In genomic region chr10:45561952-45562351, GRCh38 we compare ENCODE assay signal across 15 cellular contexts.
DNase-seq lines count a peak whose midpoint lies in the region; ATAC-seq, FAIRE-seq and TF ChIP-seq lines count a peak whose summit lies in the region.
"Had no signal": no experiment of that assay in that cellular context is flagged by ENCODE, and none has a peak within 500 bp of the region (broad histone marks: within the 10 kb centered on the region; RNA-seq: fewer than 3 reads in every experiment).

No MANE protein-coding gene starts in this region.

- TF ChIP-seq EP300 in GM12878 (IDR thresholded peaks at IDR 0.05; ENCODE audit: borderline replicate concordance in 1 of 2, control insufficient read depth in 1 of 2, low read depth in 2 of 2, low read length in 2 of 2), result no peak

- TF ChIP-seq RAD21 in GM12878 (IDR thresholded peaks at IDR 0.05; ENCODE audit: insufficient read depth, low read depth, low read length), result no peak

- H2AFZ ChIP-seq in GM12878 (ENCODE audit: control insufficient read depth, low read depth, low read length), result no peak overlapping the region

- no peak overlapping the region for H3K4me2 ChIP-seq in GM12878 (ENCODE audit: control insufficient read depth, insufficient read depth)
- H3K4me2 ChIP-seq: A549 had no signal

- H3K36me3 ChIP-seq in GM12878 (ENCODE audit: control insufficient read depth in 2 of 2, insufficient read depth in 2 of 2, low read length in 1 of 2), result no peaks in the 10 kb centered on the region

- H3K4me1 Mint-ChIP-seq in activated T-cell treated with anti-CD3 and anti-CD28 coated beads, Interleukin-2, amount 50 U/mL, for 24 hours (ENCODE audit: low read depth), result peaks cover 45% of the 10 kb centered on the region
- peaks cover 65% of the 10 kb centered on the region for H3K4me1 Mint-ChIP-seq in stimulated activated memory B cell treated with anti-CD40 and anti-IgM and Interleukin-4, amounts not matched to agents 10 μg/mL and 1 μg/mL and 100 μg/mL, for 72 hours

- TF ChIP-seq CTCF in GM12878 (IDR thresholded peaks at IDR 0.05 in 2 of 3, conservative IDR thresholded peaks at IDR 0.05 in 1 of 3; ENCODE audit: control insufficient read depth in 2 of 3, extremely low read depth in 1 of 3, insufficient read depth in 1 of 3, low read depth in 3 of 3, low read length in 3 of 3), result no peak

- no peak overlapping the region for H3K4me3 Mint-ChIP-seq in activated T-cell treated with anti-CD3 and anti-CD28 coated beads, Interleukin-2, amount 50 U/mL, for 24 hours
- H3K4me3 Mint-ChIP-seq in stimulated activated memory B cell treated with anti-CD40 and anti-IgM and Interleukin-4, amounts not matched to agents 10 μg/mL and 1 μg/mL and 100 μg/mL, for 72 hours, result no peak overlapping the region

- no peaks in the 10 kb centered on the region; the same call in 2 of the 3 replicates for H3K9me3 ChIP-seq in GM12878 (replicated peaks; ENCODE audit: control insufficient read depth, insufficient read depth, low read length)
- H3K9me3 ChIP-seq: A549 had no signal

- H3K9me3 Mint-ChIP-seq in activated T-cell treated with anti-CD3 and anti-CD28 coated beads, Interleukin-2, amount 50 U/mL, for 24 hours, result peaks cover 2% of the 10 kb centered on the region
- no peaks in the 10 kb centered on the region for H3K9me3 Mint-ChIP-seq in stimulated activated memory B cell treated with anti-CD40 and anti-IgM and Interleukin-4, amounts not matched to agents 10 μg/mL and 1 μg/mL and 100 μg/mL, for 72 hours

- SMC1A ChIA-PET in GM12878 (lab: Charles Lee; ENCODE audit: uncharacterized antibody, unreplicated experiment), result interaction anchor here (0.9 kb wide), 1 partner anchor 20 kb away, joined by 4 read pairs; no protein-coding TSS in a partner anchor

- peaks cover 16% of the 10 kb centered on the region; the same call in 1 of the 2 replicates for H3K4me1 ChIP-seq in GM12878 (ENCODE audit: control insufficient read depth, insufficient read depth, low read length)
- H3K4me1 ChIP-seq: A549 had no signal

- intact Hi-C loops in GM12878 (cut with micrococcal nuclease; ENCODE audit: unreplicated experiment), result no loop called here

- peak overlapping the region; percentile 13 for H3K27ac Mint-ChIP-seq in activated T-cell treated with anti-CD3 and anti-CD28 coated beads, Interleukin-2, amount 50 U/mL, for 24 hours
- H3K27ac Mint-ChIP-seq in stimulated activated memory B cell treated with anti-CD40 and anti-IgM and Interleukin-4, amounts not matched to agents 10 μg/mL and 1 μg/mL and 100 μg/mL, for 72 hours, result peak overlapping the region; percentile 22

- no peak overlapping the region for H3K4me3 ChIP-seq in GM12878
- H3K4me3 ChIP-seq: A549 had no signal

- H3K27me3 Mint-ChIP-seq in activated T-cell treated with anti-CD3 and anti-CD28 coated beads, Interleukin-2, amount 50 U/mL, for 24 hours, result no peaks in the 10 kb centered on the region
- H3K27me3 Mint-ChIP-seq in stimulated activated memory B cell treated with anti-CD40 and anti-IgM and Interleukin-4, amounts not matched to agents 10 μg/mL and 1 μg/mL and 100 μg/mL, for 72 hours, result no peaks in the 10 kb centered on the region

- peaks cover 7% of the 10 kb centered on the region for H3K36me3 Mint-ChIP-seq in activated T-cell treated with anti-CD3 and anti-CD28 coated beads, Interleukin-2, amount 50 U/mL, for 24 hours (ENCODE audit: low read depth)
- H3K36me3 Mint-ChIP-seq in stimulated activated memory B cell treated with anti-CD40 and anti-IgM and Interleukin-4, amounts not matched to agents 10 μg/mL and 1 μg/mL and 100 μg/mL, for 72 hours, result peaks cover 18% of the 10 kb centered on the region

- CTCF ChIA-PET in GM12878 (lab: Yijun Ruan, JAX), result no interaction called here

- H3K27me3 ChIP-seq in GM12878 (replicated peaks in 1 of 2; ENCODE audit: control insufficient read depth in 2 of 2, insufficient read depth in 2 of 2, low read length in 1 of 2), result no peaks in the 10 kb centered on the region

- no TSS peak for BruUV-seq in GM12878 (replicated peaks; lab: Mats Ljungman, UMichigan)

- DNase-seq in activated T-cell treated with anti-CD3 and anti-CD28 coated beads, Interleukin-2, amount 50 U/mL, for 24 hours, result no peak
- DNase-seq in activated T-cell treated with anti-CD3 and anti-CD28 coated beads for 4 hours (no peak), GM03348 (ENCODE audit: low spot score) (peak; percentile 14), GM12878 (ENCODE audit: low read depth, low spot score) (no peak), nucleus accumbens (lab: John Stamatoyannopoulos, UW) (no peak)
- DNase-seq: AML-193, Caco-2, MM.1S, NCI-H1105 treated with DMSO at 0.1 percent for 48 hours, NCI-H187, NCI-H446 had no signal

- POLR2A ChIA-PET in GM12878 (lab: Charles Lee), result interaction anchor here (0.7 kb wide), 1 partner anchor 87 kb away, joined by 3 read pairs; no protein-coding TSS in a partner anchor

- in situ Hi-C loops in GM12878 (cut with MboI), result no loop called here

- FAIRE-seq in GM12878 (lab: Jason Lieb, UNC), result no peak
- FAIRE-seq: A549, H54 had no signal

- H4K20me1 ChIP-seq in GM12878 (ENCODE audit: control insufficient read depth, insufficient read depth), result no peaks in the 10 kb centered on the region

- H3K79me2 ChIP-seq in GM12878 (ENCODE audit: control insufficient read depth, insufficient read depth, low read length), result no peaks in the 10 kb centered on the region; the same call in 1 of the 2 replicates

- H3K27ac ChIP-seq in GM12878 (ENCODE audit: control insufficient read depth, insufficient read depth), result no peak overlapping the region
- H3K27ac ChIP-seq: A549 had no signal

- ATAC-seq in GM12878, result no peak
- no peak for ATAC-seq in stimulated activated memory B cell treated with anti-CD40 and anti-IgM and Interleukin-4, amounts not matched to agents 10 μg/mL and 1 μg/mL and 100 μg/mL, for 72 hours
- no peak for ATAC-seq in HG03354 (IDR thresholded peaks at IDR 0.05; ENCODE audit: poor library complexity, severe bottlenecking, unreplicated experiment)
- ATAC-seq: A549 had no signal

- TF ChIP-seq POLR2A in GM12878 (IDR thresholded peaks at IDR 0.05; ENCODE audit: low read depth, low read length), result no peak

- H3K9ac ChIP-seq in GM12878 (ENCODE audit: control insufficient read depth, insufficient read depth, low read length), result no peak overlapping the region

- RAD21 ChIA-PET in GM12878 (lab: Charles Lee; ENCODE audit: unreplicated experiment), result interaction anchor here (0.9 kb wide), 1 partner anchor 100 kb away, joined by 3 read pairs; no protein-coding TSS in a partner anchor

TF ChIP-seq in GM12878, 131 proteins besides CTCF, POLR2A, EP300 and RAD21:
- no peak for TF ChIP-seq ZSCAN29 (IDR thresholded peaks at IDR 0.05)
- no peak for TF ChIP-seq ATF3 (IDR thresholded peaks at IDR 0.05; ENCODE audit: borderline replicate concordance, extremely low read depth, low read depth, low read length)
- no peak for TF ChIP-seq YBX1 (IDR thresholded peaks at IDR 0.05)
- no peak for TF ChIP-seq PML (IDR thresholded peaks at IDR 0.05; ENCODE audit: low read length)
- no peak for TF ChIP-seq SUZ12 (IDR thresholded peaks at IDR 0.05; ENCODE audit: unreplicated experiment)
- peak; percentile 21; the same call in 1 of the 2 replicates for TF ChIP-seq JUNB (IDR thresholded peaks at IDR 0.05)
